Comparison of ENCODE assay signal across 8 cellular contexts in the genomic region with DNA sequence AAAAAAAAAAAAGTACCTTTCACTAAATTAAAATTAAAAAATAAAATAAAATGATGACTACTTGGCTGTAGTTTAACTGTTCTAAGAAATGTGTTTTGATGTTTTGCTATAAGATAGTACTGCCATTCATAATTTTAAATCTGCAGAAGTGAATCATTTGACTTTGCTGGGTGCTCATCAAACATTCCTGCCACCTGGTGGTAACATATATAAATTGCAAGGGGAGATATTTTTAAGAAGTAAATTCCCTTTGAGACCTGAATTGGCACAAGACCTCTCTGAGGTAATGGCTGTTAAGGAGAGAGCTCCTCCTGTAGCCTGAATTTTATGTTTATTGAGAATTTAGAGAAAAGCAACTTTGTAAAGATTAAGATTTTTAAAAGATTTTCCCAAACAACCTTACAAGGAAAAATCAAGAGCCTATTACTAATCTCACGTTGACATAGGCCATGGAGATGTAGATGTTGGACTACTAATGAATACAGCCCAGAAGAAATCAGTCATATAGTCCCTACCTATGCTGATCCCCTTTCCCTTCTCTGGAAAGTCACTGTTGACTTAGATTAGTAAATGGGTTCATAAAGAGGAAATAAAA. TPM values are rescaled to one million over a fixed set of nuclear protein-coding genes. Genes with fewer than 3 reads are reported as not detected.
DNase-seq lines count a peak whose midpoint lies in the region; ATAC-seq, FAIRE-seq and TF ChIP-seq lines count a peak whose summit lies in the region.

No MANE protein-coding gene starts in this region.

- POLR2A ChIA-PET in endothelial cell of umbilical vein (lab: Charles Lee), result no interaction called here

- H3K36me3 ChIP-seq in endothelial cell of umbilical vein (ENCODE audit: control insufficient read depth in 2 of 2, extremely low read depth in 1 of 2, insufficient read depth in 2 of 2, low read length in 2 of 2) (no peaks in the 10 kb centered on the region), small intestine (ENCODE audit: control insufficient read depth in 2 of 2, insufficient read depth in 2 of 2, low read length in 2 of 2) (no peaks in the 10 kb centered on the region), sigmoid colon (no peaks in the 10 kb centered on the region)

- intact Hi-C loops in endothelial cell of umbilical vein (cut with micrococcal nuclease), result no loop called here
- intact Hi-C loops in sigmoid colon (cut with DNase I), result no loop called here

- H3K27me3 ChIP-seq in endothelial cell of umbilical vein (ENCODE audit: control insufficient read depth in 2 of 2, insufficient read depth in 2 of 2, low read length in 2 of 2), result peaks cover 15 to 25% of the 10 kb centered on the region in 2 experiments
- peaks cover 0 to 2% of the 10 kb centered on the region in 2 donors for H3K27me3 ChIP-seq in small intestine (ENCODE audit: control insufficient read depth in 2 of 2, insufficient read depth in 2 of 2, low read length in 2 of 2)
- no peaks in the 10 kb centered on the region for H3K27me3 ChIP-seq in sigmoid colon

- H3K79me2 ChIP-seq in endothelial cell of umbilical vein (ENCODE audit: control insufficient read depth, insufficient read depth, low read length), result no peaks in the 10 kb centered on the region

- no TSS peak for BruUV-seq in endothelial cell of umbilical vein (replicated peaks; lab: Mats Ljungman, UMichigan)

- H3K27ac ChIP-seq in endothelial cell of umbilical vein (ENCODE audit: insufficient read depth, low read depth, low read length), result no peak overlapping the region
- no peak overlapping the region for H3K27ac ChIP-seq in small intestine (ENCODE audit: low read depth in 1 of 2, low read length in 1 of 2)
- H3K27ac ChIP-seq in sigmoid colon, result no peak overlapping the region

- H3K4me2 ChIP-seq in endothelial cell of umbilical vein (ENCODE audit: insufficient read depth, low read length), result no peak overlapping the region

- no peak for ATAC-seq in GM21825 (IDR thresholded peaks at IDR 0.05; ENCODE audit: unreplicated experiment)

- no peak for TF ChIP-seq EP300 in sigmoid colon (IDR thresholded peaks at IDR 0.05)

- no peak for TF ChIP-seq POLR2A in endothelial cell of umbilical vein (IDR thresholded peaks at IDR 0.05; ENCODE audit: low read depth, low read length)
- no peak for TF ChIP-seq POLR2A in sigmoid colon (IDR thresholded peaks at IDR 0.05)

- no peaks in the 10 kb centered on the region for H3K9me1 ChIP-seq in endothelial cell of umbilical vein (replicated peaks; ENCODE audit: control insufficient read depth, extremely low read depth, insufficient read depth, low read length)

- DNase-seq in NOMO-1 treated with DMSO at 0.1 percent for 48 hours (lab: John Stamatoyannopoulos, UW; ENCODE audit: unreplicated experiment) (peak; percentile 48), NOMO-1 treated with dmso at 0.1 percent for 144 hours (lab: John Stamatoyannopoulos, UW; ENCODE audit: unreplicated experiment) (no peak), NCI-H446 treated with DMSO at 0.1 percent for 48 hours (lab: John Stamatoyannopoulos, UW) (peak; percentile 9), endothelial cell of umbilical vein (ENCODE audit: low read depth, low spot score) (peak; percentile 23), small intestine (peak; percentile 33), sigmoid colon (no peak)
- no peak for DNase-seq in activated CD4-positive, CD25-positive, alpha-beta regulatory T cell treated with anti-CD3 and anti-CD28 coated beads, Interleukin-2, amount 50 U/mL, for 72 hours

- TF ChIP-seq CTCF in endothelial cell of umbilical vein (IDR thresholded peaks at IDR 0.05; ENCODE audit: extremely low read depth in 1 of 2, insufficient read depth in 1 of 2, low read depth in 1 of 2, low read length in 2 of 2) (peak; percentile 23 to 30), sigmoid colon (IDR thresholded peaks at IDR 0.05) (peak in 1 of 4 experiments; percentile 18)

- H4K20me1 ChIP-seq in endothelial cell of umbilical vein (replicated peaks; ENCODE audit: control insufficient read depth, extremely low read depth, insufficient read depth, low read length), result no peaks in the 10 kb centered on the region

- no peaks in the 10 kb centered on the region for H3K4me1 ChIP-seq in endothelial cell of umbilical vein (ENCODE audit: control insufficient read depth, extremely low read depth, insufficient read depth, low read length)
- H3K4me1 ChIP-seq in small intestine (ENCODE audit: control insufficient read depth in 2 of 2, insufficient read depth in 1 of 2, low read depth in 1 of 2, low read length in 1 of 2), result no peaks in the 10 kb centered on the region
- H3K4me1 ChIP-seq in sigmoid colon, result no peaks in the 10 kb centered on the region

- H3K9ac ChIP-seq in endothelial cell of umbilical vein (replicated peaks; ENCODE audit: extremely low read depth, insufficient read depth, low read length), result no peak overlapping the region

- H3K9me3 ChIP-seq in endothelial cell of umbilical vein (replicated peaks; ENCODE audit: control insufficient read depth, insufficient read depth, low read length), result peaks cover 1% of the 10 kb centered on the region
- no peaks in the 10 kb centered on the region for H3K9me3 ChIP-seq in small intestine (ENCODE audit: control insufficient read depth, low read depth)
- H3K9me3 ChIP-seq in sigmoid colon, result peaks cover 0 to 20% (median 8%) of the 10 kb centered on the region in 4 donors

- dilution Hi-C loops in endothelial cell of umbilical vein (cut with MboI; ENCODE audit: extremely low pct_ligation_motif_present, low sequenced_read_pairs), result no loop called here

- CTCF ChIA-PET in endothelial cell of umbilical vein (lab: Charles Lee), result interaction anchor here (0.6 to 1.8 kb wide), 7 partner anchors 7 to 438 kb away, joined by 3 to 8 read pairs (median 3); a partner anchor contains a TSS

- no peak overlapping the region for H2AFZ ChIP-seq in endothelial cell of umbilical vein (ENCODE audit: low read depth, low read length)

- H3K4me3 ChIP-seq in endothelial cell of umbilical vein (replicated peaks in 1 of 3; ENCODE audit: insufficient read depth in 1 of 3, low read depth in 1 of 3, low read length in 3 of 3) (no peak overlapping the region), small intestine (ENCODE audit: low read depth in 1 of 2, low read length in 2 of 2) (no peak overlapping the region), sigmoid colon (no peak overlapping the region)

- FAIRE-seq in endothelial cell of umbilical vein (lab: Jason Lieb, UNC), result no peak
- no peak for FAIRE-seq in small intestine (lab: Jason Lieb, UNC)

- 85 to 97% (median 92%) methylated on average over 1 of the region's 1 CpG for WGBS in small intestine, 3 donors
- WGBS in sigmoid colon, 2 donors, result 88 to 98% methylated on average over 1 of the region's 1 CpG

TF ChIP-seq in endothelial cell of umbilical vein, 7 proteins besides CTCF, POLR2A, EP300 and RAD21:
- TF ChIP-seq JUN (IDR thresholded peaks at IDR 0.05; ENCODE audit: borderline replicate concordance, insufficient read depth, insufficient read length, low read depth) (no peak), EZH2 (IDR thresholded peaks at IDR 0.05; ENCODE audit: borderline replicate concordance, low read depth, low read length, severe bottlenecking) (no peak), POLR2AphosphoS5 (IDR thresholded peaks at IDR 0.05; ENCODE audit: insufficient read depth, low read depth, low read length) (no peak), MYC (IDR thresholded peaks at IDR 0.05; ENCODE audit: low read depth, low read length) (no peak), GATA2 (IDR thresholded peaks at IDR 0.05; ENCODE audit: insufficient read depth, insufficient read length, low read depth, low read length) (no peak), FOS (IDR thresholded peaks at IDR 0.05; ENCODE audit: borderline replicate concordance, insufficient read depth, low read length) (no peak)
- TF ChIP-seq, protein P1, sequence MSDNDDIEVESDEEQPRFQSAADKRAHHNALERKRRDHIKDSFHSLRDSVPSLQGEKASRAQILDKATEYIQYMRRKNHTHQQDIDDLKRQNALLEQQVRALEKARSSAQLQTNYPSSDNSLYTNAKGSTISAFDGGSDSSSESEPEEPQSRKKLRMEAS (IDR thresholded peaks at IDR 0.05; ENCODE audit: insufficient read depth, insufficient read length), result no peak

RNA-seq across cellular contexts. Expression of a gene that starts 11.9 kb away (rescaled TPM):
- total RNA-seq in endothelial cell of umbilical vein (15.5 and 16.7 TPM in 2 replicates), sigmoid colon (10 to 100 TPM in 3 of 4 donors, 1 to 10 TPM in 1; 7.8 to 15.5 (median 13.6) TPM)
- polyA plus RNA-seq in endothelial cell of umbilical vein (5.3 and 6.9 TPM in 2 replicates), small intestine (10 to 100 TPM in 1 of 3 donors, 1 to 10 TPM in 2; 8.1 to 21.8 (median 8.4) TPM), sigmoid colon (10 to 100 TPM in 2 of 3 donors, 1 to 10 TPM in 1; 9.0 to 22.2 (median 13.6) TPM)
- polyA plus RNA-seq in endothelial cell of umbilical vein (2011; cell fraction: cytosol; rRNA removed), result 7.9 TPM in 2 replicates
- polyA plus RNA-seq in endothelial cell of umbilical vein (2011; cell fraction: nucleus; rRNA removed), result 8.6 and 13.3 TPM in 2 replicates
- polyA plus RNA-seq in endothelial cell of umbilical vein (2012), result 15.5 and 24.7 TPM in 2 replicates
- 8.2 and 11.5 TPM in 2 replicates for polyA minus RNA-seq in endothelial cell of umbilical vein
- polyA minus RNA-seq in endothelial cell of umbilical vein (2011; cell fraction: cytosol; rRNA and poly(A)+ RNA removed), result 11.9 TPM
- polyA minus RNA-seq in endothelial cell of umbilical vein (2011; cell fraction: nucleus; rRNA and poly(A)+ RNA removed), result 15.2 and 21.6 TPM in 2 replicates

Comparison
In these comparisons a context has a peak if more than half of its experiments do, and no peak if none do; other contexts are left out.
1. DNase-seq: peak in NOMO-1 treated with DMSO at 0.1 percent for 48 hours (single experiment), NCI-H446 treated with DMSO at 0.1 percent for 48 hours (single experiment), endothelial cell of umbilical vein (single experiment) and small intestine (single experiment); none in NOMO-1 treated with dmso at 0.1 percent for 144 hours (single experiment), activated CD4-positive, CD25-positive, alpha-beta regulatory T cell treated with anti-CD3 and anti-CD28 coated beads, Interleukin-2, amount 50 U/mL, for 72 hours (single experiment) and sigmoid colon (single experiment).